ENCODE assay signal across 9 cellular contexts in the genomic region with DNA sequence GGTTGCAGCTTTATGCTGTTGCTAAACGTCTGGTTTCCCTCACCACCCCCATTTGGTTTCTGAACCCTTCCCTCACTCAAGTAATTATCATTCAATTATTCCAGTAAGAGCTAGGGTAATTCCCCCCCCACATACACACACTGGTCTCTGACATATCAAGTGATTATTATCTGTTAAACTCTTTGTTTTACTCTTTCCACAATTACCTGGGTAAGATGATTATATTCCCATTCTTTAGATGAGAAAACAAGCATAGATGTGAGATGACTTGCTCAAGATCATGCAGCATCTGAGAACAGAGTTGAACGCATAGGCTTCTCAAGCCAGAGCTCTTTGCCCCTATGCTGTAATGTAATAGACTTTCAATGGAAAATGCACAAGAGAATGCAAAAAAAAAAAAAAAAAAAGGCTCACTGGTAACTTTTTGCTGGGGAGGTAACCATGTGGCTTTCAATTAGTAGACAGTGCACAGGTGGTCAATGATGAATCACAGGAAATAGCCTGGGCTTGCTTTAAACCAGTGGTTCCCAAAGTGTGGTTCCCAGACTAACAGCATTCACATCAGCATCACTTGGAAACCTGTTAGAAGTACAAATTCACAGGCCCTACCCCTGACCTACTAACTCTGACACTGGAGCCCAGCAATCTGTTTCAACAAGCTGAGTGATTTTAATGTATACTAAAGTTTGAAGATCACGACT.
DNase-seq lines count a peak whose midpoint lies in the region; ATAC-seq, FAIRE-seq and TF ChIP-seq lines count a peak whose summit lies in the region.
"Had no signal": no experiment of that assay in that cellular context is flagged by ENCODE, and none has a peak within 500 bp of the region (broad histone marks: within the 10 kb centered on the region; RNA-seq: fewer than 3 reads in every experiment).

No MANE protein-coding gene starts in this region.

- H3K4me3 Mint-ChIP-seq in CD8-positive, alpha-beta memory T cell = no peak overlapping the region
- no peak overlapping the region for H3K4me3 Mint-ChIP-seq in WTC11

- peaks cover 26 to 53% (median 34%) of the 10 kb centered on the region in 3 donors for H3K4me1 Mint-ChIP-seq in CD8-positive, alpha-beta memory T cell
- H3K4me1 Mint-ChIP-seq in WTC11 = peaks cover 8% of the 10 kb centered on the region

- H3K4me3 ChIP-seq in CD8-positive, alpha-beta memory T cell (ENCODE audit: low read length) = no peak overlapping the region
- H3K4me3 ChIP-seq in kidney (ENCODE audit: low read length in 2 of 2) = no peak overlapping the region
- H3K4me3 ChIP-seq: tibial artery had no signal

- peaks cover 0 to 38% (median 7%) of the 10 kb centered on the region in 3 donors for H3K36me3 Mint-ChIP-seq in CD8-positive, alpha-beta memory T cell
- peaks cover 4% of the 10 kb centered on the region; the same call in 1 of the 2 replicates for H3K36me3 Mint-ChIP-seq in WTC11

- DNase-seq in CD8-positive, alpha-beta memory T cell = no peak
- peak; percentile 68 for DNase-seq in LHCN-M2 (ENCODE audit: low read depth)
- peak; percentile 87 to 95 for DNase-seq in foreskin keratinocyte
- DNase-seq in T-helper 1 cell = no peak
- no peak for DNase-seq in kidney
- no peak for DNase-seq in WTC11 (ENCODE audit: low spot score)
- DNase-seq: tibial artery had no signal

- POLR2A ChIA-PET in CD8-positive, alpha-beta memory T cell (lab: Charles Lee) = interaction anchor here (0.6 kb wide), 4 partner anchors 8 to 107 kb away, joined by 3 to 4 read pairs (median 4); no protein-coding TSS in a partner anchor
- POLR2A ChIA-PET in WTC11 (lab: Charles Lee) = interaction anchor here (0.6 kb wide), 1 partner anchor 636 kb away, joined by 5 read pairs; no protein-coding TSS in a partner anchor

- peak overlapping the region in 7 of 8 donors; percentile 1 to 92 (median 55) for H3K27ac Mint-ChIP-seq in CD8-positive, alpha-beta memory T cell
- no peak overlapping the region for H3K27ac Mint-ChIP-seq in WTC11

- ATAC-seq in GM19452 (IDR thresholded peaks at IDR 0.05; ENCODE audit: unreplicated experiment) = peak; percentile 62
- ATAC-seq in foreskin keratinocyte = peak; percentile 90
- no peak for ATAC-seq in GM18505 (IDR thresholded peaks at IDR 0.05; ENCODE audit: unreplicated experiment)
- ATAC-seq in WTC11 = no peak

- CTCF ChIA-PET in CD8-positive, alpha-beta memory T cell (lab: Charles Lee) = interaction anchor here (1.0 to 1.3 kb wide), 2 partner anchors 157 to 160 kb away, joined by 3 to 5 read pairs; no protein-coding TSS in a partner anchor
- CTCF ChIA-PET in WTC11 (lab: Charles Lee) = no interaction called here

- H3K27ac ChIP-seq in CD8-positive, alpha-beta memory T cell (ENCODE audit: low read depth, low read length) = no peak overlapping the region
- H3K27ac ChIP-seq in foreskin keratinocyte = peak overlapping the region; percentile 60
- no peak overlapping the region for H3K27ac ChIP-seq in kidney (ENCODE audit: low read depth in 2 of 2, low read length in 2 of 2)
- H3K27ac ChIP-seq: tibial artery had no signal

- H3K27me3 ChIP-seq in CD8-positive, alpha-beta memory T cell (ENCODE audit: insufficient read depth, low read length, poor library complexity, severe bottlenecking) = no peaks in the 10 kb centered on the region
- H3K27me3 ChIP-seq in foreskin keratinocyte = no peaks in the 10 kb centered on the region
- H3K27me3 ChIP-seq: tibial artery had no signal

- no peak overlapping the region for H3K9ac ChIP-seq in kidney (ENCODE audit: low read length in 2 of 2)

- no peaks in the 10 kb centered on the region for H3K9me3 Mint-ChIP-seq in CD8-positive, alpha-beta memory T cell
- H3K9me3 Mint-ChIP-seq in WTC11 = no peaks in the 10 kb centered on the region

- FAIRE-seq in kidney (lab: Jason Lieb, UNC) = no peak

- no peaks in the 10 kb centered on the region for H3K4me1 ChIP-seq in CD8-positive, alpha-beta memory T cell (ENCODE audit: insufficient read depth, low read length)
- H3K4me1 ChIP-seq in foreskin keratinocyte (peaks cover 13% of the 10 kb centered on the region), kidney (ENCODE audit: control insufficient read depth in 1 of 2, insufficient read depth in 1 of 2, low read depth in 1 of 2, low read length in 2 of 2) (no peaks in the 10 kb centered on the region)

- TF ChIP-seq CTCF in foreskin keratinocyte (conservative IDR thresholded peaks at IDR 0.05) (no peak), kidney (IDR thresholded peaks at IDR 0.05; ENCODE audit: borderline replicate concordance, extremely low read depth, insufficient read depth) (no peak), WTC11 (IDR thresholded peaks at IDR 0.05) (no peak)

- H3K36me3 ChIP-seq in CD8-positive, alpha-beta memory T cell (ENCODE audit: insufficient read depth, low read length) = peaks cover 9% of the 10 kb centered on the region
- H3K36me3 ChIP-seq in kidney (ENCODE audit: control insufficient read depth in 1 of 2, insufficient read depth in 2 of 2, low read length in 2 of 2) = peaks cover 7 to 11% of the 10 kb centered on the region in 2 donors

- H3K9me3 ChIP-seq in CD8-positive, alpha-beta memory T cell (ENCODE audit: low read length) = no peaks in the 10 kb centered on the region
- H3K9me3 ChIP-seq in kidney (ENCODE audit: control insufficient read depth in 1 of 2, low read length in 2 of 2) = no peaks in the 10 kb centered on the region
- H3K9me3 ChIP-seq: tibial artery had no signal

- intact Hi-C loops in kidney (cut with DNase I) = no loop called here

- no peak for TF ChIP-seq POLR2A in GM18505 (IDR thresholded peaks at IDR 0.05; ENCODE audit: borderline replicate concordance, extremely low read depth, insufficient read depth, insufficient read length)

- peaks cover 0 to 3% of the 10 kb centered on the region in 2 donors for H3K27me3 Mint-ChIP-seq in CD8-positive, alpha-beta memory T cell
- no peaks in the 10 kb centered on the region for H3K27me3 Mint-ChIP-seq in WTC11 (ENCODE audit: low read depth)

TF ChIP-seq in WTC11, 78 proteins besides CTCF, POLR2A, EP300 and RAD21 (continues in another document):
- TF ChIP-seq, protein P1, sequence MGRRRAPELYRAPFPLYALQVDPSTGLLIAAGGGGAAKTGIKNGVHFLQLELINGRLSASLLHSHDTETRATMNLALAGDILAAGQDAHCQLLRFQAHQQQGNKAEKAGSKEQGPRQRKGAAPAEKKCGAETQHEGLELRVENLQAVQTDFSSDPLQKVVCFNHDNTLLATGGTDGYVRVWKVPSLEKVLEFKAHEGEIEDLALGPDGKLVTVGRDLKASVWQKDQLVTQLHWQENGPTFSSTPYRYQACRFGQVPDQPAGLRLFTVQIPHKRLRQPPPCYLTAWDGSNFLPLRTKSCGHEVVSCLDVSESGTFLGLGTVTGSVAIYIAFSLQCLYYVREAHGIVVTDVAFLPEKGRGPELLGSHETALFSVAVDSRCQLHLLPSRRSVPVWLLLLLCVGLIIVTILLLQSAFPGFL (CRISPR knock-in tag; IDR thresholded peaks at IDR 0.05; ENCODE audit: borderline replicate concordance) = no peak
- TF ChIP-seq JAZF1 (CRISPR knock-in tag; IDR thresholded peaks at IDR 0.05) = no peak
- no peak for TF ChIP-seq NFATC4 (CRISPR knock-in tag; IDR thresholded peaks at IDR 0.05)
- no peak for TF ChIP-seq FOXK1 (CRISPR knock-in tag; IDR thresholded peaks at IDR 0.05)
- no peak for TF ChIP-seq SMAD3 (CRISPR knock-in tag; IDR thresholded peaks at IDR 0.05; ENCODE audit: borderline replicate concordance)
- TF ChIP-seq GABPB1 (CRISPR knock-in tag; IDR thresholded peaks at IDR 0.05) = no peak
- TF ChIP-seq, protein P2, sequence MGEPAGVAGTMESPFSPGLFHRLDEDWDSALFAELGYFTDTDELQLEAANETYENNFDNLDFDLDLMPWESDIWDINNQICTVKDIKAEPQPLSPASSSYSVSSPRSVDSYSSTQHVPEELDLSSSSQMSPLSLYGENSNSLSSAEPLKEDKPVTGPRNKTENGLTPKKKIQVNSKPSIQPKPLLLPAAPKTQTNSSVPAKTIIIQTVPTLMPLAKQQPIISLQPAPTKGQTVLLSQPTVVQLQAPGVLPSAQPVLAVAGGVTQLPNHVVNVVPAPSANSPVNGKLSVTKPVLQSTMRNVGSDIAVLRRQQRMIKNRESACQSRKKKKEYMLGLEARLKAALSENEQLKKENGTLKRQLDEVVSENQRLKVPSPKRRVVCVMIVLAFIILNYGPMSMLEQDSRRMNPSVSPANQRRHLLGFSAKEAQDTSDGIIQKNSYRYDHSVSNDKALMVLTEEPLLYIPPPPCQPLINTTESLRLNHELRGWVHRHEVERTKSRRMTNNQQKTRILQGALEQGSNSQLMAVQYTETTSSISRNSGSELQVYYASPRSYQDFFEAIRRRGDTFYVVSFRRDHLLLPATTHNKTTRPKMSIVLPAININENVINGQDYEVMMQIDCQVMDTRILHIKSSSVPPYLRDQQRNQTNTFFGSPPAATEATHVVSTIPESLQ (CRISPR knock-in tag; IDR thresholded peaks at IDR 0.05) = no peak
- TF ChIP-seq, protein P3, sequence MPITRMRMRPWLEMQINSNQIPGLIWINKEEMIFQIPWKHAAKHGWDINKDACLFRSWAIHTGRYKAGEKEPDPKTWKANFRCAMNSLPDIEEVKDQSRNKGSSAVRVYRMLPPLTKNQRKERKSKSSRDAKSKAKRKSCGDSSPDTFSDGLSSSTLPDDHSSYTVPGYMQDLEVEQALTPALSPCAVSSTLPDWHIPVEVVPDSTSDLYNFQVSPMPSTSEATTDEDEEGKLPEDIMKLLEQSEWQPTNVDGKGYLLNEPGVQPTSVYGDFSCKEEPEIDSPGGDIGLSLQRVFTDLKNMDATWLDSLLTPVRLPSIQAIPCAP (CRISPR knock-in tag; IDR thresholded peaks at IDR 0.05) = no peak
- TF ChIP-seq, protein P4, sequence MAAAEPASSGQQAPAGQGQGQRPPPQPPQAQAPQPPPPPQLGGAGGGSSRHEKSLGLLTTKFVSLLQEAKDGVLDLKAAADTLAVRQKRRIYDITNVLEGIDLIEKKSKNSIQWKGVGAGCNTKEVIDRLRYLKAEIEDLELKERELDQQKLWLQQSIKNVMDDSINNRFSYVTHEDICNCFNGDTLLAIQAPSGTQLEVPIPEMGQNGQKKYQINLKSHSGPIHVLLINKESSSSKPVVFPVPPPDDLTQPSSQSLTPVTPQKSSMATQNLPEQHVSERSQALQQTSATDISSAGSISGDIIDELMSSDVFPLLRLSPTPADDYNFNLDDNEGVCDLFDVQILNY (CRISPR knock-in tag; IDR thresholded peaks at IDR 0.05) = no peak
- TF ChIP-seq PRRX2 (CRISPR knock-in tag; IDR thresholded peaks at IDR 0.05) = no peak

Comparison
In these comparisons a context has a peak if more than half of its experiments do, and no peak if none do; other contexts are left out.
1. DNase-seq: peak in LHCN-M2 (single experiment) and foreskin keratinocyte (2 of 2); none in CD8-positive, alpha-beta memory T cell (0 of 5), T-helper 1 cell (0 of 5), kidney (single experiment) and WTC11 (single experiment).
2. ATAC-seq: peak in GM19452 (single experiment) and foreskin keratinocyte (single experiment); none in GM18505 (single experiment) and WTC11 (single experiment).